Comparison of ENCODE assay signal across 1 cellular context in genomic region chr12:57238854-57239554, GRCh38.
TF ChIP-seq lines count a peak whose summit lies in the region.

No MANE protein-coding gene starts in this region.

TF ChIP-seq in HepG2, 621 proteins besides CTCF, POLR2A, EP300 and RAD21 (continued from another document and continues in another):
- TF ChIP-seq KIAA2018 (CRISPR knock-in tag; IDR thresholded peaks at IDR 0.05; ENCODE audit: borderline replicate concordance) (no peak), SMAD9 (CRISPR knock-in tag; IDR thresholded peaks at IDR 0.05) (no peak), NFE2 (CRISPR knock-in tag; IDR thresholded peaks at IDR 0.05) (no peak), KDM5B (CRISPR knock-in tag; IDR thresholded peaks at IDR 0.05; ENCODE audit: borderline replicate concordance) (peak; percentile 79; the same call in 1 of the 2 replicates), FOXA3 (CRISPR knock-in tag; IDR thresholded peaks at IDR 0.05) (no peak; the same call in 1 of the 2 replicates), ZNF83 (CRISPR knock-in tag; IDR thresholded peaks at IDR 0.05; ENCODE audit: borderline replicate concordance) (0 out of 2 replicates have a peak, but pooled peaks have one; percentile 25), NR2F6 (IDR thresholded peaks at IDR 0.05) (0 out of 2 replicates have a peak, but pooled peaks have one; percentile 31), NR2F6 (CRISPR knock-in tag; IDR thresholded peaks at IDR 0.05) (no peak; the same call in 1 of the 2 replicates), ZNF709 (CRISPR knock-in tag; IDR thresholded peaks at IDR 0.05) (no peak), ZNF563 (CRISPR knock-in tag; IDR thresholded peaks at IDR 0.05) (no peak), NFAT5 (CRISPR knock-in tag; IDR thresholded peaks at IDR 0.05) (peak; percentile 13; the same call in 1 of the 2 replicates), ZNF335 (CRISPR knock-in tag; IDR thresholded peaks at IDR 0.05) (no peak), SETDB1 (CRISPR knock-in tag; IDR thresholded peaks at IDR 0.05; ENCODE audit: borderline replicate concordance) (no peak), ZNF3 (CRISPR knock-in tag; IDR thresholded peaks at IDR 0.05) (no peak), ZNF503 (CRISPR knock-in tag; IDR thresholded peaks at IDR 0.05) (no peak; the same call in 1 of the 2 replicates), RORA (CRISPR knock-in tag; IDR thresholded peaks at IDR 0.05) (no peak), HMG20B (CRISPR knock-in tag; conservative IDR thresholded peaks at IDR 0.05) (peak; percentile 19; the same call in 1 of the 2 replicates), ZNF260 (CRISPR knock-in tag; IDR thresholded peaks at IDR 0.05; ENCODE audit: borderline replicate concordance, low read depth) (no peak), ESRRA (CRISPR knock-in tag; IDR thresholded peaks at IDR 0.05; ENCODE audit: low read depth) (no peak), ATF7-NPFF (CRISPR knock-in tag; IDR thresholded peaks at IDR 0.05; ENCODE audit: low read depth) (peak; percentile 60; the same call in 1 of the 2 replicates), MED13 (CRISPR knock-in tag; IDR thresholded peaks at IDR 0.05) (0 out of 2 replicates have a peak, but pooled peaks have one; percentile 36), ZNF33B (CRISPR knock-in tag; IDR thresholded peaks at IDR 0.05) (0 out of 2 replicates have a peak, but pooled peaks have one; percentile 40), ZNF724P (CRISPR knock-in tag; IDR thresholded peaks at IDR 0.05; ENCODE audit: borderline replicate concordance) (no peak), ZNF34 (CRISPR knock-in tag; IDR thresholded peaks at IDR 0.05; ENCODE audit: borderline replicate concordance) (no peak), ZNF253 (CRISPR knock-in tag; IDR thresholded peaks at IDR 0.05; ENCODE audit: borderline replicate concordance) (peak; percentile 50; the same call in 1 of the 2 replicates), ARID3A (IDR thresholded peaks at IDR 0.05; ENCODE audit: low read depth, low read length) (no peak), ZNF781 (CRISPR knock-in tag; IDR thresholded peaks at IDR 0.05; ENCODE audit: borderline replicate concordance, not compliant biosample characterization) (no peak), SIN3A (IDR thresholded peaks at IDR 0.05; ENCODE audit: borderline replicate concordance, low read depth, low read length) (peak; percentile 59; the same call in 1 of the 2 replicates), CEBPB (IDR thresholded peaks at IDR 0.05; ENCODE audit: borderline replicate concordance, low read depth, low read length) (no peak), ZNF451 (CRISPR knock-in tag; IDR thresholded peaks at IDR 0.05) (peak; percentile 81; the same call in 1 of the 2 replicates), POLR2AphosphoS5 (IDR thresholded peaks at IDR 0.05; ENCODE audit: low read depth, low read length) (peak; percentile 36), GFI1 (CRISPR knock-in tag; IDR thresholded peaks at IDR 0.05; ENCODE audit: borderline replicate concordance) (no peak; the same call in 1 of the 2 replicates), ZBTB46 (CRISPR knock-in tag; IDR thresholded peaks at IDR 0.05; ENCODE audit: borderline replicate concordance) (no peak), MED1 (CRISPR knock-in tag; IDR thresholded peaks at IDR 0.05) (peak; percentile 55), ZNF616 (CRISPR knock-in tag; IDR thresholded peaks at IDR 0.05; ENCODE audit: low read depth) (no peak), MYNN (CRISPR knock-in tag; IDR thresholded peaks at IDR 0.05; ENCODE audit: low read depth) (no peak), TBP (CRISPR knock-in tag; IDR thresholded peaks at IDR 0.05) (no peak)
